17 cellular contexts compared by ENCODE assay signal in the genomic region with DNA sequence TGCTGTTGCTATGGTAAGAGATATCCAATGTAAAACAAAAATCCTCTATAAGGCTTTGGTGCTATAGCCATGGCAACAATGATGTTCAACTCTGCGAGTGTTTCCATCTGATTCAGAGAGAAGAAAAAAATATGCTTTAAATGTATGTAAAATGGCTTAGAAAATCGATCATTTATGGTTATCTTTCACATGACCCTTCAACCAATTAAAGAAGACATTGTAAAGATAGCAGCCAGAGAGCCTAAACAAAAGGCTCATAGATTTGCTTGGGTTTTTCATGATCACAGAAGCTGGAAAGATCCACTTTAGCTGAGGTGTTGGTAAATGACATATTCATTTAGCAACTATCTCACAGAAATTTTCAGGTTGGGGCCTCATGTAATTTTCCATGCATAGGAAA.
DNase-seq lines count a peak whose midpoint lies in the region; ATAC-seq and TF ChIP-seq lines count a peak whose summit lies in the region.
"Had no signal": no experiment of that assay in that cellular context is flagged by ENCODE, and none has a peak within 500 bp of the region (broad histone marks: within the 10 kb centered on the region; RNA-seq: fewer than 3 reads in every experiment).

No MANE protein-coding gene starts in this region.

- CTCF ChIA-PET in OCI-LY7 (lab: Charles Lee; ENCODE audit: unreplicated experiment), result no interaction called here

- no peaks in the 10 kb centered on the region for H3K79me2 ChIP-seq in OCI-LY7 (ENCODE audit: insufficient read depth, low read depth, low read length)

- H3K9me3 Mint-ChIP-seq in brain, result peaks cover 0 to 4% (median 0%) of the 10 kb centered on the region in 5 experiments
- peaks cover 7 to 9% of the 10 kb centered on the region in 2 donors for H3K9me3 Mint-ChIP-seq in stimulated activated naive CD8-positive, alpha-beta T cell treated with anti-CD3 and anti-CD28 coated beads, Interleukin-15, amount 100 ng/mL, for 72 hours
- H3K9me3 Mint-ChIP-seq: CD8-positive, alpha-beta T cell had no signal

- POLR2A ChIA-PET in OCI-LY7 (lab: Charles Lee), result interaction anchor here (1.1 to 2.8 kb wide), 2 partner anchors 18 to 23 kb away, joined by 3 to 8 read pairs; no protein-coding TSS in a partner anchor

- intact Hi-C loops in OCI-LY7 (cut with micrococcal nuclease; ENCODE audit: unreplicated experiment), result no loop called here
- intact Hi-C loops in lower leg skin (cut with DNase I; ENCODE audit: low total_unique reads), result no loop called here

- no peak for ATAC-seq in GM21381 (IDR thresholded peaks at IDR 0.05; ENCODE audit: unreplicated experiment)
- no peak for ATAC-seq in stimulated activated naive CD8-positive, alpha-beta T cell treated with anti-CD3 and anti-CD28 coated beads, Interleukin-15, amount 100 ng/mL, for 72 hours
- ATAC-seq: A549; CD8-positive, alpha-beta T cell had no signal

- peak overlapping the region; percentile 28 for H2AFZ ChIP-seq in OCI-LY7 (ENCODE audit: low read length)
- H2AFZ ChIP-seq: GM23248 had no signal

- no peaks in the 10 kb centered on the region for H4K20me1 ChIP-seq in OCI-LY7 (ENCODE audit: insufficient read depth, low read length)

- no peak for TF ChIP-seq POLR2A in lower leg skin (IDR thresholded peaks at IDR 0.05)

- 69 to 75% methylated on average over 2 of the region's 2 CpGs for WGBS in lower leg skin, 2 donors

- H3K4me3 Mint-ChIP-seq in brain, result no peak overlapping the region
- H3K4me3 Mint-ChIP-seq in stimulated activated naive CD8-positive, alpha-beta T cell treated with anti-CD3 and anti-CD28 coated beads, Interleukin-15, amount 100 ng/mL, for 72 hours, result no peak overlapping the region
- H3K4me3 Mint-ChIP-seq: CD8-positive, alpha-beta T cell had no signal

- no peaks in the 10 kb centered on the region for H3K4me1 ChIP-seq in OCI-LY7 (ENCODE audit: insufficient read depth, low read length, poor library complexity, severe bottlenecking)
- H3K4me1 ChIP-seq: A549, Caco-2 had no signal

- no peaks in the 10 kb centered on the region for H3K36me3 Mint-ChIP-seq in brain
- H3K36me3 Mint-ChIP-seq: CD8-positive, alpha-beta T cell had no signal

- BruUV-seq in OCI-LY7 (replicated peaks; lab: Mats Ljungman, UMichigan), result no TSS peak

- no peak for DNase-seq in OCI-LY7 (ENCODE audit: low spot score)
- DNase-seq in inferior parietal cortex (ENCODE audit: extremely low spot score), result peak; percentile 34
- peak; percentile 40 for DNase-seq in superior temporal gyrus (ENCODE audit: extremely low spot score)
- DNase-seq in lower leg skin (ENCODE audit: low spot score in 2 of 2), result no peak
- DNase-seq in stimulated activated naive CD8-positive, alpha-beta T cell treated with anti-CD3 and anti-CD28 coated beads, Interleukin-15, amount 100 ng/mL, for 72 hours, result no peak
- DNase-seq: 8988T; C1 segment of cervical spinal cord; Caco-2; CD8-positive, alpha-beta T cell; DMS153; DND-41; GM23248; H7; HCEC 1CT had no signal

- H3K27me3 Mint-ChIP-seq in brain, result no peaks in the 10 kb centered on the region
- no peaks in the 10 kb centered on the region for H3K27me3 Mint-ChIP-seq in stimulated activated naive CD8-positive, alpha-beta T cell treated with anti-CD3 and anti-CD28 coated beads, Interleukin-15, amount 100 ng/mL, for 72 hours

- H3K9me2 ChIP-seq in OCI-LY7 (ENCODE audit: insufficient read depth, low read length), result no peaks in the 10 kb centered on the region

- H3K4me1 Mint-ChIP-seq in brain, result peaks cover 43% of the 10 kb centered on the region
- no peaks in the 10 kb centered on the region for H3K4me1 Mint-ChIP-seq in stimulated activated naive CD8-positive, alpha-beta T cell treated with anti-CD3 and anti-CD28 coated beads, Interleukin-15, amount 100 ng/mL, for 72 hours

- no peaks in the 10 kb centered on the region for H3K36me3 ChIP-seq in OCI-LY7 (ENCODE audit: insufficient read depth, low read length)

- H3K4me2 ChIP-seq in OCI-LY7 (ENCODE audit: low read length), result no peak overlapping the region
- H3K4me2 ChIP-seq: A549 had no signal

- H3K27ac Mint-ChIP-seq in brain, result peak overlapping the region in 4 of 5 experiments; percentile 7 to 94 (median 50)
- H3K27ac Mint-ChIP-seq in stimulated activated naive CD8-positive, alpha-beta T cell treated with anti-CD3 and anti-CD28 coated beads, Interleukin-15, amount 100 ng/mL, for 72 hours, result no peak overlapping the region
- H3K27ac Mint-ChIP-seq: CD8-positive, alpha-beta T cell had no signal

- no peak overlapping the region for H3K27ac ChIP-seq in OCI-LY7 (ENCODE audit: low read depth, low read length, poor library complexity, severe bottlenecking)
- H3K27ac ChIP-seq: A549, GM23248 had no signal

- peaks cover 12% of the 10 kb centered on the region; the same call in 1 of the 2 replicates for H3K9me3 ChIP-seq in OCI-LY7 (ENCODE audit: low read length)
- H3K9me3 ChIP-seq: A549, Caco-2 had no signal

- no peak for TF ChIP-seq CTCF in OCI-LY7 (conservative IDR thresholded peaks at IDR 0.05; ENCODE audit: low read length)
- TF ChIP-seq CTCF in brain (conservative IDR thresholded peaks at IDR 0.05), result no peak
- TF ChIP-seq CTCF in lower leg skin (IDR thresholded peaks at IDR 0.05), result no peak

- no peak overlapping the region for H3K4me3 ChIP-seq in OCI-LY7 (ENCODE audit: low read depth, low read length, poor library complexity, severe bottlenecking)
- H3K4me3 ChIP-seq in lower leg skin (ENCODE audit: low read depth, poor library complexity, severe bottlenecking), result no peak overlapping the region
- H3K4me3 ChIP-seq: A549, GM23248 had no signal

Comparison
In these comparisons a context has a peak if more than half of its experiments do, and no peak if none do; other contexts are left out.
1. DNase-seq: peak in inferior parietal cortex (single experiment) and superior temporal gyrus (single experiment); none in OCI-LY7 (single experiment), lower leg skin (0 of 2) and stimulated activated naive CD8-positive, alpha-beta T cell treated with anti-CD3 and anti-CD28 coated beads, Interleukin-15, amount 100 ng/mL, for 72 hours (0 of 2).
2. H3K27ac Mint-ChIP-seq: peak in brain (4 of 5); none in stimulated activated naive CD8-positive, alpha-beta T cell treated with anti-CD3 and anti-CD28 coated beads, Interleukin-15, amount 100 ng/mL, for 72 hours (0 of 2).